10 cellular contexts compared by ENCODE assay signal in the genomic region with DNA sequence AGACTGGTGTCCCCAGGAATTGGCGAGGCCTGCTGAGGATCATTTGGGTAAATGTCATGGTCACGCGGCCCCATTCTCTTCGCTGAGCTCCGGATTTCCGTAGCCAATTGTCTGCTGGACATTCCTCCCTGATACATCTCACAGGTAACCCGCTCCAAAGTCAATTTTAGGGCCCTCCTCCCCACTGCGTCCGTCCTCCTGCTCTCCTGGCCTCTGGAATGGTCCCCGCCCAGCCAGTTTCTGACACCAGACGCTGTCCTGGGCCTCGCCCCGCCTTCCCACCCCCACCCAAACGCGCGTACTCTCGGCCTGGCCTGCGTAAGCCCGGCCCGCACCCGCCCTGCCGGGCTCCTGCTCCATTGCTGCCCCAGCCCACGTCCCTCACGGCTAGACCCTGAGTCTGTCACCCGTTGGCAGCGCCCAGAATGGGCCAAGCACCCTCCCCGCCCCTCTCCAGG.
DNase-seq lines count a peak whose midpoint lies in the region; ATAC-seq and TF ChIP-seq lines count a peak whose summit lies in the region.
"Had no signal": no experiment of that assay in that cellular context is flagged by ENCODE, and none has a peak within 500 bp of the region (broad histone marks: within the 10 kb centered on the region; RNA-seq: fewer than 3 reads in every experiment).

No MANE protein-coding gene starts in this region.

- H3K36me3 Mint-ChIP-seq in natural killer cell treated with Interleukin-12 subunit alpha and Interleukin-12 subunit beta and Interleukin-15 and Interleukin-18, amount 100 ng/mL, for 72 hours = no peaks in the 10 kb centered on the region
- H3K36me3 Mint-ChIP-seq in activated naive CD4-positive, alpha-beta T cell treated with anti-CD3 and anti-CD28 coated beads for 36 hours (ENCODE audit: low read depth) = no peaks in the 10 kb centered on the region
- H3K36me3 Mint-ChIP-seq: activated naive CD8-positive, alpha-beta T cell had no signal

- no peaks in the 10 kb centered on the region for H3K9me3 Mint-ChIP-seq in natural killer cell treated with Interleukin-12 subunit alpha and Interleukin-12 subunit beta and Interleukin-15 and Interleukin-18, amount 100 ng/mL, for 72 hours
- no peaks in the 10 kb centered on the region for H3K9me3 Mint-ChIP-seq in activated naive CD4-positive, alpha-beta T cell treated with anti-CD3 and anti-CD28 coated beads for 36 hours

- no peak for TF ChIP-seq EP300 in upper lobe of left lung (IDR thresholded peaks at IDR 0.05)

- intact Hi-C loops in esophagus squamous epithelium (cut with DNase I) = no loop called here
- intact Hi-C loops in activated naive CD4-positive, alpha-beta T cell treated with anti-CD3 and anti-CD28 coated beads for 36 hours (cut with micrococcal nuclease) = no loop called here

- H3K36me3 ChIP-seq in esophagus squamous epithelium = no peaks in the 10 kb centered on the region
- H3K36me3 ChIP-seq in upper lobe of left lung = no peaks in the 10 kb centered on the region

- 35 to 74% methylated on average over 11 to 14 of the region's 27 CpGs for WGBS in esophagus squamous epithelium, 2 donors
- 53 to 64% methylated on average over 19 to 27 of the region's 27 CpGs for WGBS in upper lobe of left lung, 2 donors

- H3K4me3 ChIP-seq in esophagus squamous epithelium (peak overlapping the region in 3 of 4 donors; percentile 20 to 35 (median 29)), upper lobe of left lung (peak overlapping the region in 1 of 4 donors; percentile 28)

- TF ChIP-seq CTCF in esophagus squamous epithelium (IDR thresholded peaks at IDR 0.05) (no peak), upper lobe of left lung (IDR thresholded peaks at IDR 0.05) (no peak)

- H3K27me3 ChIP-seq in esophagus squamous epithelium = no peaks in the 10 kb centered on the region
- no peaks in the 10 kb centered on the region for H3K27me3 ChIP-seq in upper lobe of left lung

- peaks cover 59 to 61% of the 10 kb centered on the region in 2 donors for H3K4me1 Mint-ChIP-seq in natural killer cell treated with Interleukin-12 subunit alpha and Interleukin-12 subunit beta and Interleukin-15 and Interleukin-18, amount 100 ng/mL, for 72 hours (ENCODE audit: low read depth in 2 of 2)
- H3K4me1 Mint-ChIP-seq in activated naive CD4-positive, alpha-beta T cell treated with anti-CD3 and anti-CD28 coated beads for 36 hours (ENCODE audit: low read depth) = peaks cover 30% of the 10 kb centered on the region

- no peaks in the 10 kb centered on the region for H3K9me3 ChIP-seq in esophagus squamous epithelium
- H3K9me3 ChIP-seq in upper lobe of left lung = no peaks in the 10 kb centered on the region

- H3K27ac ChIP-seq in esophagus squamous epithelium (peak overlapping the region; percentile 32 to 68 (median 52)), upper lobe of left lung (peak overlapping the region in 3 of 4 donors; percentile 18 to 85 (median 78))

- CTCF ChIA-PET in activated naive CD4-positive, alpha-beta T cell treated with anti-CD3 and anti-CD28 coated beads for 36 hours (lab: Charles Lee) = no interaction called here

- ATAC-seq in natural killer cell treated with Interleukin-12 subunit alpha and Interleukin-12 subunit beta and Interleukin-15 and Interleukin-18, amount 100 ng/mL, for 72 hours = no peak
- ATAC-seq in upper lobe of left lung (ENCODE audit: low FRiP score in 2 of 2) = peak in 1 of 2 donors; percentile 39

- H3K27me3 Mint-ChIP-seq in natural killer cell treated with Interleukin-12 subunit alpha and Interleukin-12 subunit beta and Interleukin-15 and Interleukin-18, amount 100 ng/mL, for 72 hours = no peaks in the 10 kb centered on the region
- H3K27me3 Mint-ChIP-seq in activated naive CD4-positive, alpha-beta T cell treated with anti-CD3 and anti-CD28 coated beads for 36 hours (ENCODE audit: low read depth) = peaks cover 9% of the 10 kb centered on the region
- H3K27me3 Mint-ChIP-seq: activated naive CD8-positive, alpha-beta T cell had no signal

- H3K4me3 Mint-ChIP-seq in natural killer cell treated with Interleukin-12 subunit alpha and Interleukin-12 subunit beta and Interleukin-15 and Interleukin-18, amount 100 ng/mL, for 72 hours = no peak overlapping the region
- H3K4me3 Mint-ChIP-seq in activated naive CD4-positive, alpha-beta T cell treated with anti-CD3 and anti-CD28 coated beads for 36 hours = no peak overlapping the region
- H3K4me3 Mint-ChIP-seq: activated naive CD8-positive, alpha-beta T cell had no signal

- peak; percentile 19 to 25 for DNase-seq in activated T-cell treated with anti-CD3 and anti-CD28 coated beads, Interleukin-2, amount 50 U/mL, for 48 hours
- no peak for DNase-seq in activated T-cell treated with anti-CD3 and anti-CD28 coated beads for 4 hours
- DNase-seq in esophagus squamous epithelium (lab: John Stamatoyannopoulos, UW) = no peak
- DNase-seq in natural killer cell treated with Interleukin-12 subunit alpha and Interleukin-12 subunit beta and Interleukin-15 and Interleukin-18, amount 100 ng/mL, for 72 hours (ENCODE audit: low spot score) = no peak
- peak; percentile 67 to 80 for DNase-seq in upper lobe of left lung
- DNase-seq in DMS79 treated with DMSO at 0.1 percent for 48 hours (lab: John Stamatoyannopoulos, UW) = no peak
- no peak for DNase-seq in activated naive CD4-positive, alpha-beta T cell treated with anti-CD3 and anti-CD28 coated beads for 36 hours
- DNase-seq in NCI-H1436 (lab: John Stamatoyannopoulos, UW) = no peak
- DNase-seq: NCI-H1694 treated with DMSO at 0.1 percent for 48 hours had no signal

- H3K4me1 ChIP-seq in esophagus squamous epithelium (peaks cover 10 to 45% (median 12%) of the 10 kb centered on the region in 3 donors), upper lobe of left lung (peaks cover 12 to 46% (median 27%) of the 10 kb centered on the region in 4 donors)

- TF ChIP-seq POLR2A in esophagus squamous epithelium (IDR thresholded peaks at IDR 0.05) = no peak
- peak in 1 of 4 donors; percentile 56 for TF ChIP-seq POLR2A in upper lobe of left lung (IDR thresholded peaks at IDR 0.05)

- H3K27ac Mint-ChIP-seq in natural killer cell treated with Interleukin-12 subunit alpha and Interleukin-12 subunit beta and Interleukin-15 and Interleukin-18, amount 100 ng/mL, for 72 hours = peak overlapping the region; percentile 43 to 83
- no peak overlapping the region for H3K27ac Mint-ChIP-seq in activated naive CD4-positive, alpha-beta T cell treated with anti-CD3 and anti-CD28 coated beads for 36 hours
- H3K27ac Mint-ChIP-seq: activated naive CD8-positive, alpha-beta T cell had no signal

Comparison
In these comparisons a context has a peak if more than half of its experiments do, and no peak if none do; other contexts are left out.
1. DNase-seq: peak in activated T-cell treated with anti-CD3 and anti-CD28 coated beads, Interleukin-2, amount 50 U/mL, for 48 hours (2 of 2) and upper lobe of left lung (2 of 2); none in activated T-cell treated with anti-CD3 and anti-CD28 coated beads for 4 hours (single experiment), esophagus squamous epithelium (single experiment), natural killer cell treated with Interleukin-12 subunit alpha and Interleukin-12 subunit beta and Interleukin-15 and Interleukin-18, amount 100 ng/mL, for 72 hours (single experiment), DMS79 treated with DMSO at 0.1 percent for 48 hours (single experiment), activated naive CD4-positive, alpha-beta T cell treated with anti-CD3 and anti-CD28 coated beads for 36 hours (single experiment) and NCI-H1436 (single experiment).